Comparison of ENCODE assay signal across 1 cellular context in genomic region chr2:129376404-129377077, GRCh38.
TF ChIP-seq lines count a peak whose summit lies in the region.

No MANE protein-coding gene starts in this region.

TF ChIP-seq in GM23338, 12 proteins besides CTCF, POLR2A, EP300 and RAD21 (continued from another document):
- TF ChIP-seq ZNF462 (CRISPR knock-in tag; IDR thresholded peaks at IDR 0.05) = no peak
- no peak for TF ChIP-seq JUNB (IDR thresholded peaks at IDR 0.05; ENCODE audit: unreplicated experiment)
- TF ChIP-seq ETS1 (IDR thresholded peaks at IDR 0.05) = no peak
- TF ChIP-seq ZNF331 (CRISPR knock-in tag; IDR thresholded peaks at IDR 0.05; ENCODE audit: low read depth) = no peak
- no peak for TF ChIP-seq REST (IDR thresholded peaks at IDR 0.05; ENCODE audit: unreplicated experiment)
